ENCODE assay signal across 1 cellular context in genomic region chr18:58407263-58407648, GRCh38.
A peak's percentile ranks its signal among the peaks of the same experiment; 100 is the strongest.
TF ChIP-seq lines count a peak whose summit lies in the region.

No MANE protein-coding gene starts in this region.

TF ChIP-seq in HepG2, 621 proteins besides CTCF, POLR2A, EP300 and RAD21 (continued from another document):
- TF ChIP-seq TFE3 (CRISPR knock-in tag; IDR thresholded peaks at IDR 0.05), result peak; percentile 41; the same call in 1 of the 2 replicates
- no peak for TF ChIP-seq NCOA2 (CRISPR knock-in tag; IDR thresholded peaks at IDR 0.05)
- no peak for TF ChIP-seq ZNF121 (CRISPR knock-in tag; IDR thresholded peaks at IDR 0.05)
- no peak for TF ChIP-seq RXRA (CRISPR knock-in tag; IDR thresholded peaks at IDR 0.05)
- TF ChIP-seq NR2F2 (IDR thresholded peaks at IDR 0.05; ENCODE audit: borderline replicate concordance, low read depth), result no peak
- TF ChIP-seq TCF12 (IDR thresholded peaks at IDR 0.05), result no peak
- no peak for TF ChIP-seq TCF12 (CRISPR knock-in tag; IDR thresholded peaks at IDR 0.05)
- no peak for TF ChIP-seq ZNF597 (CRISPR knock-in tag; IDR thresholded peaks at IDR 0.05)
- TF ChIP-seq ZBTB38 (CRISPR knock-in tag; IDR thresholded peaks at IDR 0.05), result no peak
- TF ChIP-seq YY1 (IDR thresholded peaks at IDR 0.05; ENCODE audit: insufficient read depth, insufficient replicate concordance, low read depth, low read length), result no peak
- TF ChIP-seq ZNF703 (CRISPR knock-in tag; IDR thresholded peaks at IDR 0.05; ENCODE audit: borderline replicate concordance), result no peak
- TF ChIP-seq ATF7 (IDR thresholded peaks at IDR 0.05), result peak; percentile 41
- no peak for TF ChIP-seq ATF7 (CRISPR knock-in tag; IDR thresholded peaks at IDR 0.05)
- TF ChIP-seq ZNF33A (CRISPR knock-in tag; IDR thresholded peaks at IDR 0.05; ENCODE audit: borderline replicate concordance), result peak; percentile 72; the same call in 1 of the 2 replicates
- TF ChIP-seq SAFB2 (CRISPR knock-in tag; IDR thresholded peaks at IDR 0.05; ENCODE audit: borderline replicate concordance, low read depth), result no peak; the same call in 1 of the 2 replicates
- TF ChIP-seq CHD4 (IDR thresholded peaks at IDR 0.05; ENCODE audit: borderline replicate concordance, low read length), result 0 out of 2 replicates have a peak, but pooled peaks have one; percentile 5
- TF ChIP-seq ZNF441 (CRISPR knock-in tag; IDR thresholded peaks at IDR 0.05; ENCODE audit: borderline replicate concordance), result no peak
- no peak for TF ChIP-seq ZNF740 (CRISPR knock-in tag; IDR thresholded peaks at IDR 0.05)
- TF ChIP-seq ZBTB34 (CRISPR knock-in tag; IDR thresholded peaks at IDR 0.05), result no peak
- TF ChIP-seq ZNF414 (CRISPR knock-in tag; IDR thresholded peaks at IDR 0.05), result peak; percentile 6; the same call in 1 of the 2 replicates
- TF ChIP-seq, protein P1, sequence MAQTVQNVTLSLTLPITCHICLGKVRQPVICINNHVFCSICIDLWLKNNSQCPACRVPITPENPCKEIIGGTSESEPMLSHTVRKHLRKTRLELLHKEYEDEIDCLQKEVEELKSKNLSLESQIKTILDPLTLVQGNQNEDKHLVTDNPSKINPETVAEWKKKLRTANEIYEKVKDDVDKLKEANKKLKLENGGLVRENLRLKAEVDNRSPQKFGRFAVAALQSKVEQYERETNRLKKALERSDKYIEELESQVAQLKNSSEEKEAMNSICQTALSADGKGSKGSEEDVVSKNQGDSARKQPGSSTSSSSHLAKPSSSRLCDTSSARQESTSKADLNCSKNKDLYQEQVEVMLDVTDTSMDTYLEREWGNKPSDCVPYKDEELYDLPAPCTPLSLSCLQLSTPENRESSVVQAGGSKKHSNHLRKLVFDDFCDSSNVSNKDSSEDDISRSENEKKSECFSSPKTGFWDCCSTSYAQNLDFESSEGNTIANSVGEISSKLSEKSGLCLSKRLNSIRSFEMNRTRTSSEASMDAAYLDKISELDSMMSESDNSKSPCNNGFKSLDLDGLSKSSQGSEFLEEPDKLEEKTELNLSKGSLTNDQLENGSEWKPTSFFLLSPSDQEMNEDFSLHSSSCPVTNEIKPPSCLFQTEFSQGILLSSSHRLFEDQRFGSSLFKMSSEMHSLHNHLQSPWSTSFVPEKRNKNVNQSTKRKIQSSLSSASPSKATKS (CRISPR knock-in tag; IDR thresholded peaks at IDR 0.05), result no peak; the same call in 1 of the 2 replicates
- no peak; the same call in 1 of the 2 replicates for TF ChIP-seq ZNF557 (CRISPR knock-in tag; IDR thresholded peaks at IDR 0.05)
- TF ChIP-seq CBFB (CRISPR knock-in tag; IDR thresholded peaks at IDR 0.05), result 0 out of 2 replicates have a peak, but pooled peaks have one; percentile 10
- no peak for TF ChIP-seq ESRRA (CRISPR knock-in tag; IDR thresholded peaks at IDR 0.05; ENCODE audit: low read depth)
- TF ChIP-seq ZNF605 (CRISPR knock-in tag; IDR thresholded peaks at IDR 0.05), result no peak
- no peak for TF ChIP-seq ARID2 (CRISPR knock-in tag; IDR thresholded peaks at IDR 0.05; ENCODE audit: borderline replicate concordance)
- peak; percentile 24; the same call in 1 of the 2 replicates for TF ChIP-seq JUND (CRISPR knock-in tag; IDR thresholded peaks at IDR 0.05)
- TF ChIP-seq HDAC2 (CRISPR knock-in tag; IDR thresholded peaks at IDR 0.05), result peak; percentile 23; the same call in 1 of the 2 replicates
- TF ChIP-seq ZSCAN22 (CRISPR knock-in tag; IDR thresholded peaks at IDR 0.05), result no peak
- 0 out of 2 replicates have a peak, but pooled peaks have one; percentile 30 for TF ChIP-seq ZNF567 (CRISPR knock-in tag; IDR thresholded peaks at IDR 0.05; ENCODE audit: borderline replicate concordance)
- TF ChIP-seq MAFG (CRISPR knock-in tag; IDR thresholded peaks at IDR 0.05), result no peak
- peak; percentile 65; the same call in 1 of the 2 replicates for TF ChIP-seq ZHX1 (CRISPR knock-in tag; IDR thresholded peaks at IDR 0.05; ENCODE audit: low read depth)
- no peak for TF ChIP-seq TEAD2 (CRISPR knock-in tag; IDR thresholded peaks at IDR 0.05)
- peak; percentile 12; the same call in 1 of the 2 replicates for TF ChIP-seq RCOR2 (CRISPR knock-in tag; IDR thresholded peaks at IDR 0.05)
- TF ChIP-seq NR2C2 (CRISPR knock-in tag; IDR thresholded peaks at IDR 0.05; ENCODE audit: borderline replicate concordance), result no peak
- no peak for TF ChIP-seq ARNTL (CRISPR knock-in tag; IDR thresholded peaks at IDR 0.05)
- TF ChIP-seq SYNCRIP (IDR thresholded peaks at IDR 0.05; ENCODE audit: insufficient read depth, low read depth, low read length), result no peak
- TF ChIP-seq, protein P2, sequence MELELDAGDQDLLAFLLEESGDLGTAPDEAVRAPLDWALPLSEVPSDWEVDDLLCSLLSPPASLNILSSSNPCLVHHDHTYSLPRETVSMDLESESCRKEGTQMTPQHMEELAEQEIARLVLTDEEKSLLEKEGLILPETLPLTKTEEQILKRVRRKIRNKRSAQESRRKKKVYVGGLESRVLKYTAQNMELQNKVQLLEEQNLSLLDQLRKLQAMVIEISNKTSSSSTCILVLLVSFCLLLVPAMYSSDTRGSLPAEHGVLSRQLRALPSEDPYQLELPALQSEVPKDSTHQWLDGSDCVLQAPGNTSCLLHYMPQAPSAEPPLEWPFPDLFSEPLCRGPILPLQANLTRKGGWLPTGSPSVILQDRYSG (CRISPR knock-in tag; IDR thresholded peaks at IDR 0.05), result no peak
- TF ChIP-seq ZNF678 (CRISPR knock-in tag; IDR thresholded peaks at IDR 0.05), result no peak
- TF ChIP-seq ZNF207 (IDR thresholded peaks at IDR 0.05; ENCODE audit: borderline replicate concordance), result no peak
- peak; percentile 88 for TF ChIP-seq KDM4B (CRISPR knock-in tag; IDR thresholded peaks at IDR 0.05)
- TF ChIP-seq ZSCAN21 (CRISPR knock-in tag; IDR thresholded peaks at IDR 0.05; ENCODE audit: borderline replicate concordance), result no peak
- no peak for TF ChIP-seq ZMYM2 (CRISPR knock-in tag; IDR thresholded peaks at IDR 0.05)
- no peak for TF ChIP-seq SP1 (IDR thresholded peaks at IDR 0.05)
- TF ChIP-seq SP1 (CRISPR knock-in tag; IDR thresholded peaks at IDR 0.05), result no peak
- TF ChIP-seq NCOA1 (CRISPR knock-in tag; IDR thresholded peaks at IDR 0.05), result no peak
- TF ChIP-seq ATF4 (CRISPR knock-in tag; IDR thresholded peaks at IDR 0.05), result no peak; a peak in 1 of 4 replicates
- TF ChIP-seq, protein P3, sequence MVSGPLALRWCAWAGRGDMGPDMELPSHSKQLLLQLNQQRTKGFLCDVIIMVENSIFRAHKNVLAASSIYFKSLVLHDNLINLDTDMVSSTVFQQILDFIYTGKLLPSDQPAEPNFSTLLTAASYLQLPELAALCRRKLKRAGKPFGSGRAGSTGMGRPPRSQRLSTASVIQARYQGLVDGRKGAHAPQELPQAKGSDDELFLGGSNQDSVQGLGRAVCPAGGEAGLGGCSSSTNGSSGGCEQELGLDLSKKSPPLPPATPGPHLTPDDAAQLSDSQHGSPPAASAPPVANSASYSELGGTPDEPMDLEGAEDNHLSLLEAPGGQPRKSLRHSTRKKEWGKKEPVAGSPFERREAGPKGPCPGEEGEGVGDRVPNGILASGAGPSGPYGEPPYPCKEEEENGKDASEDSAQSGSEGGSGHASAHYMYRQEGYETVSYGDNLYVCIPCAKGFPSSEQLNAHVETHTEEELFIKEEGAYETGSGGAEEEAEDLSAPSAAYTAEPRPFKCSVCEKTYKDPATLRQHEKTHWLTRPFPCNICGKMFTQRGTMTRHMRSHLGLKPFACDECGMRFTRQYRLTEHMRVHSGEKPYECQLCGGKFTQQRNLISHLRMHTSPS (CRISPR knock-in tag; IDR thresholded peaks at IDR 0.05; ENCODE audit: low read depth), result no peak; the same call in 1 of the 2 replicates
- no peak for TF ChIP-seq MTA3 (CRISPR knock-in tag; IDR thresholded peaks at IDR 0.05)
- TF ChIP-seq ZNF670 (CRISPR knock-in tag; IDR thresholded peaks at IDR 0.05; ENCODE audit: borderline replicate concordance), result 0 out of 2 replicates have a peak, but pooled peaks have one; percentile 18
- no peak for TF ChIP-seq MIER3 (CRISPR knock-in tag; IDR thresholded peaks at IDR 0.05; ENCODE audit: borderline replicate concordance)
- TF ChIP-seq NFRKB (IDR thresholded peaks at IDR 0.05), result no peak
- TF ChIP-seq MXD4 (CRISPR knock-in tag; IDR thresholded peaks at IDR 0.05), result 0 out of 2 replicates have a peak, but pooled peaks have one; percentile 15
- no peak for TF ChIP-seq HNF4A (CRISPR knock-in tag; IDR thresholded peaks at IDR 0.05)
